Comparison of ENCODE assay signal across 17 cellular contexts in genomic region chr5:174549254-174549653, GRCh38.
A peak's percentile ranks its signal among the peaks of the same experiment; 100 is the strongest.
DNase-seq lines count a peak whose midpoint lies in the region; TF ChIP-seq lines count a peak whose summit lies in the region.
"Had no signal": no experiment of that assay in that cellular context is flagged by ENCODE, and none has a peak within 500 bp of the region (broad histone marks: within the 10 kb centered on the region; RNA-seq: fewer than 3 reads in every experiment).

No MANE protein-coding gene starts in this region.

- H3K4me1 Mint-ChIP-seq in progenitor cell of endocrine pancreas (ENCODE audit: low read depth), result peaks cover 25% of the 10 kb centered on the region

- peak; percentile 64 for DNase-seq in COLO829 (ENCODE audit: low spot score)
- DNase-seq in MG63, result peak; percentile 86
- DNase-seq in ascending aorta (ENCODE audit: low spot score in 2 of 2), result peak; percentile 34 to 91
- no peak for DNase-seq in progenitor cell of endocrine pancreas (ENCODE audit: low spot score, unreplicated experiment)
- DNase-seq in NCI-H446 treated with DMSO at 0.1 percent for 48 hours (lab: John Stamatoyannopoulos, UW), result no peak
- DNase-seq in NAMALWA (ENCODE audit: low spot score), result no peak
- DNase-seq in DMS79 treated with DMSO at 0.1 percent for 48 hours (lab: John Stamatoyannopoulos, UW), result no peak
- no peak for DNase-seq in esophagus squamous epithelium (lab: John Stamatoyannopoulos, UW)
- DNase-seq: DMS 273 treated with DMSO at 0.1 percent for 48 hours, H7, Kasumi-1, NCI-H1417 treated with DMSO at 0.1 percent for 48 hours, NCI-H1930, NCI-H2171 treated with DMSO at 0.1 percent for 48 hours, NCI-H774, PC-9, SHP77 had no signal

- peaks cover 9 to 32% of the 10 kb centered on the region in 2 donors for H3K4me1 ChIP-seq in ascending aorta
- no peaks in the 10 kb centered on the region for H3K4me1 ChIP-seq in esophagus squamous epithelium

- H3K27me3 ChIP-seq in MG63 (no peaks in the 10 kb centered on the region; the same call in 1 of the 2 replicates), ascending aorta (no peaks in the 10 kb centered on the region), esophagus squamous epithelium (peaks cover 0 to 22% (median 0%) of the 10 kb centered on the region in 4 donors)

- no peak overlapping the region for H3K4me3 Mint-ChIP-seq in progenitor cell of endocrine pancreas (ENCODE audit: low read depth)

- H3K27me3 Mint-ChIP-seq in progenitor cell of endocrine pancreas, result peaks cover 20% of the 10 kb centered on the region

- H3K36me3 ChIP-seq in MG63, result no peaks in the 10 kb centered on the region
- H3K36me3 ChIP-seq in ascending aorta, result no peaks in the 10 kb centered on the region
- no peaks in the 10 kb centered on the region for H3K36me3 ChIP-seq in esophagus squamous epithelium

- H3K27ac ChIP-seq in ascending aorta, result no peak overlapping the region
- H3K27ac ChIP-seq in esophagus squamous epithelium, result no peak overlapping the region
- H3K27ac ChIP-seq: PC-9 had no signal

- intact Hi-C loops in ascending aorta (cut with DNase I) (no loop called here), esophagus squamous epithelium (cut with DNase I) (no loop called here)

- H3K27ac Mint-ChIP-seq in progenitor cell of endocrine pancreas, result peak overlapping the region; percentile 67

- H3K9me3 ChIP-seq in MG63 (no peaks in the 10 kb centered on the region), ascending aorta (no peaks in the 10 kb centered on the region), esophagus squamous epithelium (no peaks in the 10 kb centered on the region)

- H3K36me3 Mint-ChIP-seq in progenitor cell of endocrine pancreas (ENCODE audit: insufficient read depth), result no peaks in the 10 kb centered on the region

- H3K4me3 ChIP-seq in MG63 (no peak overlapping the region), ascending aorta (no peak overlapping the region), esophagus squamous epithelium (no peak overlapping the region)
- H3K4me3 ChIP-seq: PC-9 had no signal

- no peak for TF ChIP-seq POLR2A in esophagus squamous epithelium (IDR thresholded peaks at IDR 0.05)

- TF ChIP-seq CTCF in ascending aorta (IDR thresholded peaks at IDR 0.05) (no peak), progenitor cell of endocrine pancreas (IDR thresholded peaks at IDR 0.05; ENCODE audit: unreplicated experiment) (no peak), esophagus squamous epithelium (IDR thresholded peaks at IDR 0.05) (no peak)

- no peaks in the 10 kb centered on the region for H3K9me3 Mint-ChIP-seq in progenitor cell of endocrine pancreas (ENCODE audit: low read depth)

- 40 to 67% methylated on average over 4 of the region's 5 CpGs for WGBS in esophagus squamous epithelium, 2 donors

Comparison
In these comparisons a context has a peak if more than half of its experiments do, and no peak if none do; other contexts are left out.
1. DNase-seq: peak in COLO829 (single experiment), MG63 (single experiment) and ascending aorta (2 of 2); none in progenitor cell of endocrine pancreas (single experiment), NCI-H446 treated with DMSO at 0.1 percent for 48 hours (single experiment), NAMALWA (single experiment), DMS79 treated with DMSO at 0.1 percent for 48 hours (single experiment) and esophagus squamous epithelium (single experiment).